ENCODE assay signal across 1 cellular context in genomic region chr17:3765981-3766380, GRCh38.
TF ChIP-seq lines count a peak whose summit lies in the region.

No MANE protein-coding gene starts in this region.

TF ChIP-seq in K562, 482 proteins besides CTCF, POLR2A, EP300 and RAD21 (continued from another document):
- TF ChIP-seq PHF21A (IDR thresholded peaks at IDR 0.05; ENCODE audit: borderline replicate concordance, low read depth), result no peak
- TF ChIP-seq ZNF274 (IDR thresholded peaks at IDR 0.05; ENCODE audit: borderline replicate concordance, low read depth, low read length), result no peak
- TF ChIP-seq CREB1 (IDR thresholded peaks at IDR 0.05), result no peak
- TF ChIP-seq CREB1 (CRISPR knock-in tag; IDR thresholded peaks at IDR 0.05), result no peak
- TF ChIP-seq GABPA (tag; conservative IDR thresholded peaks at IDR 0.05; ENCODE audit: low read depth), result no peak
- no peak for TF ChIP-seq ZFP36 (IDR thresholded peaks at IDR 0.05; ENCODE audit: low read depth, low read length, partially characterized antibody)
- no peak for TF ChIP-seq TCF7L2 (IDR thresholded peaks at IDR 0.05; ENCODE audit: low read depth, low read length)
- no peak for TF ChIP-seq BMI1 (IDR thresholded peaks at IDR 0.05; ENCODE audit: low read length)
- no peak for TF ChIP-seq FOXJ3 (CRISPR knock-in tag; IDR thresholded peaks at IDR 0.05)
- TF ChIP-seq ZNF212 (CRISPR knock-in tag; IDR thresholded peaks at IDR 0.05), result no peak
- no peak for TF ChIP-seq SNIP1 (IDR thresholded peaks at IDR 0.05; ENCODE audit: low read depth)
- no peak for TF ChIP-seq EGR1 (conservative IDR thresholded peaks at IDR 0.05)
